28 cellular contexts compared by ENCODE assay signal in genomic region chr9:93651521-93651950, GRCh38.
DNase-seq lines count a peak whose midpoint lies in the region; ATAC-seq and TF ChIP-seq lines count a peak whose summit lies in the region.
"Had no signal": no experiment of that assay in that cellular context is flagged by ENCODE, and none has a peak within 500 bp of the region (broad histone marks: within the 10 kb centered on the region; RNA-seq: fewer than 3 reads in every experiment).

No MANE protein-coding gene starts in this region.

- H2BK5ac ChIP-seq in IMR-90 (ENCODE audit: low read depth, low read length, poor library complexity, severe bottlenecking), result no peak overlapping the region

- no TSS peak for BruUV-seq in IMR-90 (replicated peaks; lab: Mats Ljungman, UMichigan)

- H3K18ac ChIP-seq in IMR-90 (ENCODE audit: low read depth, low read length), result no peak overlapping the region

- in situ Hi-C loops in IMR-90 (cut with MboI; ENCODE audit: low sequenced_read_pairs), result no loop called here
- in situ Hi-C loops in brain microvascular endothelial cell (cut with HindIII; ENCODE audit: low pct_ligation_motif_present, low sequenced_read_pairs), result no loop called here

- H4K5ac ChIP-seq in IMR-90 (ENCODE audit: low read depth, low read length), result no peak overlapping the region

- H3K36me3 ChIP-seq in IMR-90 (ENCODE audit: control insufficient read depth, insufficient read depth, low read length) (peaks cover 58% of the 10 kb centered on the region), brain microvascular endothelial cell (replicated peaks) (peaks cover 13% of the 10 kb centered on the region)
- H3K36me3 ChIP-seq in CD8-positive, alpha-beta T cell (ENCODE audit: insufficient read depth, low read length), result peaks cover 31% of the 10 kb centered on the region

- H4K91ac ChIP-seq in IMR-90 (ENCODE audit: insufficient read depth, low read depth, low read length), result no peak overlapping the region

- no peaks in the 10 kb centered on the region for H3K4me1 Mint-ChIP-seq in CD8-positive, alpha-beta T cell (ENCODE audit: low read depth)
- H3K4me1 Mint-ChIP-seq: CD4-positive, CD25-positive, alpha-beta regulatory T cell; immature natural killer cell; stimulated activated memory B cell treated with anti-CD40 and anti-IgM and Interleukin-4, amounts not matched to agents 10 μg/mL and 1 μg/mL and 100 μg/mL, for 72 hours had no signal

- H3K56ac ChIP-seq in IMR-90 (ENCODE audit: extremely low read depth, insufficient read depth, low read length), result no peak overlapping the region

- peak overlapping the region; percentile 63 for H2AK9ac ChIP-seq in IMR-90 (replicated peaks; ENCODE audit: low read depth, low read length, poor library complexity)

- H3K27me3 Mint-ChIP-seq in CD8-positive, alpha-beta T cell (ENCODE audit: low read depth), result no peaks in the 10 kb centered on the region
- H3K27me3 Mint-ChIP-seq: activated CD8-positive, alpha-beta T cell treated with anti-CD3 and anti-CD28 coated beads for 36 hours; CD4-positive, CD25-positive, alpha-beta regulatory T cell; stimulated activated memory B cell treated with anti-CD40 and anti-IgM and Interleukin-4, amounts not matched to agents 10 μg/mL and 1 μg/mL and 100 μg/mL, for 72 hours had no signal

- CTCF ChIA-PET in IMR-90 (lab: Yijun Ruan, JAX), result interaction anchor here (0.7 kb wide), 1 partner anchor 293 kb away, joined by 4 read pairs; no protein-coding TSS in a partner anchor
- CTCF ChIA-PET in CD8-positive, alpha-beta T cell (lab: Charles Lee), result no interaction called here

- H2AK5ac ChIP-seq in IMR-90 (ENCODE audit: low read depth, low read length), result no peak overlapping the region

- no peak overlapping the region for H3K9ac ChIP-seq in IMR-90 (ENCODE audit: low read depth, low read length)

- peaks cover 58% of the 10 kb centered on the region for H3K36me3 Mint-ChIP-seq in CD8-positive, alpha-beta T cell

- no peak overlapping the region for H3K4me3 ChIP-seq in IMR-90 (ENCODE audit: insufficient read depth, low read depth, low read length)
- H3K4me3 ChIP-seq in dorsolateral prefrontal cortex, result no peak overlapping the region
- no peak overlapping the region for H3K4me3 ChIP-seq in brain microvascular endothelial cell (ENCODE audit: low read depth, low read length)
- no peak overlapping the region for H3K4me3 ChIP-seq in CD8-positive, alpha-beta T cell (ENCODE audit: low read depth, low read length)
- H3K4me3 ChIP-seq: A549, adrenal gland, body of pancreas, left lung, prostate gland had no signal

- no peaks in the 10 kb centered on the region for H3K9me3 ChIP-seq in IMR-90 (ENCODE audit: control insufficient read depth, insufficient read depth, low read length)
- H3K9me3 ChIP-seq in CD8-positive, alpha-beta T cell (ENCODE audit: low read length), result no peaks in the 10 kb centered on the region
- H3K9me3 ChIP-seq: A549, adrenal gland, body of pancreas, left lung, prostate gland had no signal

- H2BK20ac ChIP-seq in IMR-90 (ENCODE audit: low read depth, low read length), result no peak overlapping the region

- H3K27me3 ChIP-seq in IMR-90 (ENCODE audit: control insufficient read depth, insufficient read depth, low read length) (no peaks in the 10 kb centered on the region), dorsolateral prefrontal cortex (no peaks in the 10 kb centered on the region), brain microvascular endothelial cell (replicated peaks) (no peaks in the 10 kb centered on the region)
- no peaks in the 10 kb centered on the region for H3K27me3 ChIP-seq in CD8-positive, alpha-beta T cell (ENCODE audit: insufficient read depth, low read length)
- H3K27me3 ChIP-seq: adrenal gland, body of pancreas, left lung had no signal

- H2BK15ac ChIP-seq in IMR-90 (ENCODE audit: low read depth, low read length), result no peak overlapping the region

- H3K23ac ChIP-seq in IMR-90 (ENCODE audit: low read depth, low read length), result no peak overlapping the region

- dilution Hi-C loops in IMR-90 (cut with HindIII; ENCODE audit: low sequenced_read_pairs, unreplicated experiment), result no loop called here

- H4K8ac ChIP-seq in IMR-90 (ENCODE audit: low read depth in 2 of 2, low read length in 2 of 2), result no peak overlapping the region

- intact Hi-C loops in IMR-90 (cut with micrococcal nuclease) (no loop called here), dorsolateral prefrontal cortex (cut with DNase I) (no loop called here), posterior vena cava (cut with DNase I) (no loop called here)
- intact Hi-C loops in CD8-positive, alpha-beta T cell (cut with DNase I, micrococcal nuclease), result no loop called here

- no peak overlapping the region for H3K14ac ChIP-seq in IMR-90 (replicated peaks; ENCODE audit: low read depth, low read length)

- no peak overlapping the region for H3K4me3 Mint-ChIP-seq in CD8-positive, alpha-beta T cell
- H3K4me3 Mint-ChIP-seq: activated CD8-positive, alpha-beta T cell treated with anti-CD3 and anti-CD28 coated beads for 36 hours; CD4-positive, CD25-positive, alpha-beta regulatory T cell; immature natural killer cell; stimulated activated memory B cell treated with anti-CD40 and anti-IgM and Interleukin-4, amounts not matched to agents 10 μg/mL and 1 μg/mL and 100 μg/mL, for 72 hours had no signal

- H3K79me1 ChIP-seq in IMR-90 (ENCODE audit: low read depth in 1 of 2, low read length in 2 of 2), result peaks cover 0 to 9% of the 10 kb centered on the region in 2 experiments; a peak in 2 of 4 replicates

- no peak overlapping the region for H2AFZ ChIP-seq in IMR-90 (replicated peaks; ENCODE audit: low read length, poor library complexity)

- H4K20me1 ChIP-seq in IMR-90 (ENCODE audit: insufficient read depth, low read length), result 0 out of 2 replicates have a peak, but pooled peaks cover 5% of the 10 kb centered on the region

- no peak for ATAC-seq in IMR-90 (ENCODE audit: low read depth)
- ATAC-seq in CD8-positive, alpha-beta T cell, result no peak
- ATAC-seq: A549; activated CD8-positive, alpha-beta T cell treated with anti-CD3 and anti-CD28 coated beads for 36 hours; body of pancreas; left lung; Panc1; stimulated activated memory B cell treated with anti-CD40 and anti-IgM and Interleukin-4, amounts not matched to agents 10 μg/mL and 1 μg/mL and 100 μg/mL, for 72 hours had no signal

- H3K9me1 ChIP-seq in IMR-90 (ENCODE audit: insufficient read depth, low read length), result peaks cover 16% of the 10 kb centered on the region

- TF ChIP-seq RAD21 in IMR-90 (IDR thresholded peaks at IDR 0.05; ENCODE audit: low read length), result no peak

- H3K4me2 ChIP-seq in IMR-90 (ENCODE audit: low read depth, low read length), result no peak overlapping the region
- H3K4me2 ChIP-seq: A549 had no signal

- no peak for TF ChIP-seq POLR2A in IMR-90 (IDR thresholded peaks at IDR 0.05; ENCODE audit: low read depth, low read length)

- POLR2A ChIA-PET in IMR-90 (lab: Charles Lee; ENCODE audit: unreplicated experiment), result no interaction called here
- POLR2A ChIA-PET in CD8-positive, alpha-beta T cell (lab: Charles Lee), result no interaction called here

- H2BK120ac ChIP-seq in IMR-90 (ENCODE audit: low read depth, low read length), result no peak overlapping the region

- H3K27ac Mint-ChIP-seq in CD8-positive, alpha-beta T cell, result no peak overlapping the region
- H3K27ac Mint-ChIP-seq: activated CD8-positive, alpha-beta T cell treated with anti-CD3 and anti-CD28 coated beads for 36 hours; stimulated activated memory B cell treated with anti-CD40 and anti-IgM and Interleukin-4, amounts not matched to agents 10 μg/mL and 1 μg/mL and 100 μg/mL, for 72 hours had no signal

- H3K9me3 Mint-ChIP-seq in CD8-positive, alpha-beta T cell, result no peaks in the 10 kb centered on the region
- H3K9me3 Mint-ChIP-seq: activated CD8-positive, alpha-beta T cell treated with anti-CD3 and anti-CD28 coated beads for 36 hours; CD4-positive, CD25-positive, alpha-beta regulatory T cell; immature natural killer cell; stimulated activated memory B cell treated with anti-CD40 and anti-IgM and Interleukin-4, amounts not matched to agents 10 μg/mL and 1 μg/mL and 100 μg/mL, for 72 hours had no signal

- H3K27ac ChIP-seq in IMR-90 (ENCODE audit: insufficient read depth, low read length) (no peak overlapping the region), dorsolateral prefrontal cortex (no peak overlapping the region), brain microvascular endothelial cell (no peak overlapping the region)
- no peak overlapping the region for H3K27ac ChIP-seq in CD8-positive, alpha-beta T cell (ENCODE audit: low read depth, low read length)
- H3K27ac ChIP-seq: A549, adrenal gland, body of pancreas, left lung, prostate gland had no signal

- TF ChIP-seq CTCF in IMR-90 (conservative IDR thresholded peaks at IDR 0.05; ENCODE audit: low read depth, low read length), result no peak
- TF ChIP-seq CTCF in dorsolateral prefrontal cortex (IDR thresholded peaks at IDR 0.05 in 54 of 56, conservative IDR thresholded peaks at IDR 0.05 in 2 of 56; ENCODE audit: low read depth in 1 of 56, partially characterized antibody in 56 of 56), result no peak
- TF ChIP-seq CTCF in brain microvascular endothelial cell (IDR thresholded peaks at IDR 0.05; ENCODE audit: low read depth, low read length, missing control alignments), result no peak
- no peak for TF ChIP-seq CTCF in CD8-positive, alpha-beta T cell (IDR thresholded peaks at IDR 0.05)

- DNase-seq in activated effector memory CD4-positive, alpha-beta T cell treated with anti-CD3 and anti-CD28 coated beads, Interleukin-2, amount 50 U/mL, for 16 hours, result peak; percentile 58
- DNase-seq in activated effector memory CD4-positive, alpha-beta T cell treated with Interleukin-2 at 50 U/mL for 16 hours, result no peak
- DNase-seq in IMR-90, result no peak
- DNase-seq in dorsolateral prefrontal cortex, result peak in 6 of 10 donors; percentile 4 to 18 (median 12)
- DNase-seq in posterior vena cava (ENCODE audit: low spot score), result peak; percentile 73
- no peak for DNase-seq in brain microvascular endothelial cell
- DNase-seq in CD8-positive, alpha-beta T cell, result no peak
- no peak for DNase-seq in HK-2 (ENCODE audit: unreplicated experiment)
- DNase-seq: activated CD4-positive, alpha-beta T cell treated with anti-CD3 and anti-CD28 coated beads for 1 hour; activated CD8-positive, alpha-beta T cell treated with anti-CD3 and anti-CD28 coated beads for 36 hours; CD4-positive, CD25-positive, alpha-beta regulatory T cell; cerebellar nuclear complex; DND-41; GF-D8; HCEC 1CT; immature natural killer cell; MV-4-11; NCI-H1436; NCI-H2081 treated with DMSO at 0.1 percent for 48 hours; NCI-H226; SIG-M5 had no signal

- H3K4ac ChIP-seq in IMR-90 (ENCODE audit: low read depth, low read length), result no peak overlapping the region

- no peaks in the 10 kb centered on the region for H3K4me1 ChIP-seq in IMR-90 (ENCODE audit: control insufficient read depth, insufficient read depth, low read length)
- no peaks in the 10 kb centered on the region for H3K4me1 ChIP-seq in CD8-positive, alpha-beta T cell (ENCODE audit: insufficient read depth, low read length)
- H3K4me1 ChIP-seq: A549, adrenal gland, body of pancreas, left lung, prostate gland had no signal

- WGBS in IMR-90 (ENCODE audit: extremely low coverage in 2 of 2, insufficient read length in 1 of 2), 2 experiments, result 71% methylated on average over 1 of the region's 5 CpGs; no CpG with 5 or more reads in 1 of the 2 experiments

TF ChIP-seq in IMR-90, 13 proteins besides CTCF, POLR2A, EP300 and RAD21 (continues in another document):
- no peak for TF ChIP-seq RFX5 (IDR thresholded peaks at IDR 0.05; ENCODE audit: low read depth, low read length)
- no peak for TF ChIP-seq RCOR1 (IDR thresholded peaks at IDR 0.05; ENCODE audit: insufficient replicate concordance, low read length)
- no peak for TF ChIP-seq MXI1 (IDR thresholded peaks at IDR 0.05; ENCODE audit: borderline replicate concordance, low read depth, low read length)

Comparison
In these comparisons a context has a peak if more than half of its experiments do, and no peak if none do; other contexts are left out.
1. DNase-seq: peak in activated effector memory CD4-positive, alpha-beta T cell treated with anti-CD3 and anti-CD28 coated beads, Interleukin-2, amount 50 U/mL, for 16 hours (single experiment), dorsolateral prefrontal cortex (6 of 10) and posterior vena cava (single experiment); none in activated effector memory CD4-positive, alpha-beta T cell treated with Interleukin-2 at 50 U/mL for 16 hours (single experiment), IMR-90 (single experiment), brain microvascular endothelial cell (single experiment), CD8-positive, alpha-beta T cell (0 of 7) and HK-2 (single experiment).